In the genomic region with DNA sequence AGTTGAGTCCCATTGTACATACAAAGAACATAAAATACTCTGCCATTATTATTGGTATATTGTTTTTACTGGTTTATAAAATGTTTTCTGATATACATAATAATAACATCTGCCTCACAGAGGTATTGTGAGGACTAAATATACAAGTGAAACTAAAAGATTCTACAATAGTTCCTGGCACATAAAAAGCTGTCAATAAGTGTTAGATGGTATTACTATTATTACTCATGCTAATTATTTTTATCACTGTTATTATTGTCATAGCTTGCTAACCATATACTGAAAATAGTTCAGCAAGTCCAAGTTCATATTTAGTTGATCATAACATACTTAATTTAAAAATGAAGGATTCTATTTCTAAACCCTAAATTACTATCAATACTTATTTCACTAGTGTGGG, we compare ENCODE assay signal across 16 cellular contexts. TPM values are rescaled to one million over a fixed set of nuclear protein-coding genes. Genes with fewer than 3 reads are reported as not detected.
DNase-seq lines count a peak whose midpoint lies in the region; ATAC-seq and TF ChIP-seq lines count a peak whose summit lies in the region.
"Had no signal": no experiment of that assay in that cellular context is flagged by ENCODE, and none has a peak within 500 bp of the region (broad histone marks: within the 10 kb centered on the region; RNA-seq: fewer than 3 reads in every experiment).

No MANE protein-coding gene starts in this region.

- POLR2A ChIA-PET in T-cell (lab: Charles Lee): interaction anchor here (0.6 to 2.0 kb wide), 5 partner anchors 9 to 35 kb away, joined by 3 to 7 read pairs (median 5); partner anchors contain the start of gene BTG1 (in 1 of the 2)

- intact Hi-C loops in Calu3 (cut with micrococcal nuclease; ENCODE audit: unreplicated experiment) (no loop called here), left ventricle myocardium inferior (cut with micrococcal nuclease) (no loop called here), ovary (cut with DNase I) (no loop called here)

- CTCF ChIA-PET in T-cell (lab: Charles Lee) (interaction anchor here in 1 of 2 donors (1.5 kb wide), 1 partner anchor 81 kb away, joined by 4 read pairs; no protein-coding TSS in a partner anchor), Calu3 (lab: Charles Lee) (no interaction called here)

- no TSS peak for BruUV-seq in Calu3 (replicated peaks; lab: Mats Ljungman, UMichigan)

- TF ChIP-seq EP300 in ovary (IDR thresholded peaks at IDR 0.05): no peak

- DNase-seq in T-cell (no peak), Calu3 (no peak), left ventricle myocardium inferior (no peak), ovary (no peak)
- DNase-seq in stimulated activated CD4-positive, alpha-beta T cell treated with anti-CD3 and anti-CD28 coated beads, Interleukin-4, amount 100 ng/mL, for 24 hours: no peak
- DNase-seq: activated CD8-positive, alpha-beta memory T cell treated with anti-CD3 and anti-CD28 coated beads for 24 hours; effector CD8-positive, alpha-beta T cell; NCI-H1930; sigmoid colon had no signal

- H3K36me3 ChIP-seq in left ventricle myocardium inferior (no peaks in the 10 kb centered on the region), ovary (no peaks in the 10 kb centered on the region)
- H3K36me3 ChIP-seq: sigmoid colon, suprapubic skin had no signal

- peaks cover 15% of the 10 kb centered on the region for H3K36me3 Mint-ChIP-seq in T-cell
- no peaks in the 10 kb centered on the region for H3K36me3 Mint-ChIP-seq in Calu3 (ENCODE audit: insufficient read depth, unreplicated experiment)

- ATAC-seq in GM18498 (IDR thresholded peaks at IDR 0.05; ENCODE audit: unreplicated experiment) (peak; percentile 76), GM19035 (IDR thresholded peaks at IDR 0.05; ENCODE audit: unreplicated experiment) (peak; percentile 67), HG02981 (IDR thresholded peaks at IDR 0.05; ENCODE audit: unreplicated experiment) (peak; percentile 86), T-cell (replicated peaks in 1 of 4) (no peak)

- H3K4me1 Mint-ChIP-seq in T-cell (peaks cover 83 to 92% (median 85%) of the 10 kb centered on the region in 3 donors), Calu3 (ENCODE audit: low read depth, unreplicated experiment) (peaks cover 60% of the 10 kb centered on the region)

- H3K9me3 Mint-ChIP-seq in T-cell: no peaks in the 10 kb centered on the region
- no peaks in the 10 kb centered on the region for H3K9me3 Mint-ChIP-seq in Calu3 (ENCODE audit: low read depth, unreplicated experiment)
- H3K9me3 Mint-ChIP-seq: nephron had no signal

- no peaks in the 10 kb centered on the region for H3K27me3 Mint-ChIP-seq in T-cell
- no peaks in the 10 kb centered on the region for H3K27me3 Mint-ChIP-seq in Calu3 (ENCODE audit: unreplicated experiment)

- H3K27me3 ChIP-seq in left ventricle myocardium inferior (ENCODE audit: low read depth): no peaks in the 10 kb centered on the region
- peaks cover 3% of the 10 kb centered on the region for H3K27me3 ChIP-seq in ovary
- H3K27me3 ChIP-seq: sigmoid colon, suprapubic skin had no signal

- H3K27ac ChIP-seq in left ventricle myocardium inferior (replicated peaks) (no peak overlapping the region), ovary (no peak overlapping the region)
- H3K27ac ChIP-seq: C4-2B, KMS-11, sigmoid colon, suprapubic skin had no signal

- H3K9me3 ChIP-seq in left ventricle myocardium inferior (replicated peaks) (no peaks in the 10 kb centered on the region), ovary (no peaks in the 10 kb centered on the region)
- H3K9me3 ChIP-seq: sigmoid colon, suprapubic skin had no signal

- no peak for TF ChIP-seq POLR2A in ovary (IDR thresholded peaks at IDR 0.05)

- no peak overlapping the region for H3K4me3 ChIP-seq in left ventricle myocardium inferior
- no peak overlapping the region for H3K4me3 ChIP-seq in ovary
- H3K4me3 ChIP-seq: sigmoid colon, suprapubic skin had no signal

- H3K27ac Mint-ChIP-seq in T-cell (peak overlapping the region; percentile 53 to 92), Calu3 (ENCODE audit: unreplicated experiment) (no peak overlapping the region)
- H3K27ac Mint-ChIP-seq: nephron had no signal

- TF ChIP-seq CTCF in Calu3 (IDR thresholded peaks at IDR 0.05; ENCODE audit: unreplicated experiment): no peak
- no peak for TF ChIP-seq CTCF in left ventricle myocardium inferior (IDR thresholded peaks at IDR 0.05; ENCODE audit: borderline replicate concordance)
- no peak for TF ChIP-seq CTCF in ovary (IDR thresholded peaks at IDR 0.05)

- H3K4me3 Mint-ChIP-seq in T-cell (peak overlapping the region; percentile 62 to 68 (median 62)), Calu3 (ENCODE audit: low read depth, unreplicated experiment) (no peak overlapping the region)
- H3K4me3 Mint-ChIP-seq: nephron had no signal

- H3K4me1 ChIP-seq in left ventricle myocardium inferior (peaks cover 6% of the 10 kb centered on the region), ovary (ENCODE audit: insufficient read depth) (peaks cover 4% of the 10 kb centered on the region)

RNA-seq across cellular contexts. Expression of gene BTG1, which starts 34.4 kb away (rescaled TPM):
- total RNA-seq in T-cell: 1,000 to 10,000 TPM in 2 of 5 donors, 100 to 1,000 TPM in 3; 484 to 1,238 (median 551) TPM
- 123 and 131 TPM in 2 replicates for total RNA-seq in Calu3 (2022)
- total RNA-seq in left ventricle myocardium inferior: 79.4 TPM
- total RNA-seq in ovary: 100 to 1,000 TPM in 2 of 7 donors, 10 to 100 TPM in 5; 63.6 to 145 (median 86.1) TPM
- 10 to 100 TPM; 55.8 to 94.2 TPM for polyA plus RNA-seq in ovary

Comparison
In these comparisons a context has a peak if more than half of its experiments do, and no peak if none do; other contexts are left out.
1. ATAC-seq: peak in GM18498 (single experiment), GM19035 (single experiment) and HG02981 (single experiment); none in T-cell (0 of 4).